ENCODE assay signal across 8 cellular contexts in genomic region chr17:8041249-8041928, GRCh38. TPM values are rescaled to one million over a fixed set of nuclear protein-coding genes. Genes with fewer than 3 reads are reported as not detected.
DNase-seq lines count a peak whose midpoint lies in the region; ATAC-seq and TF ChIP-seq lines count a peak whose summit lies in the region.

No MANE protein-coding gene starts in this region.

- peaks cover 18% of the 10 kb centered on the region for H3K27me3 Mint-ChIP-seq in activated CD8-positive, alpha-beta T cell treated with anti-CD3 and anti-CD28 coated beads for 36 hours
- peaks cover 4% of the 10 kb centered on the region for H3K27me3 Mint-ChIP-seq in neural crest cell (ENCODE audit: low read depth)

- DNase-seq in AG04449 (ENCODE audit: low read depth, low spot score) = no peak
- DNase-seq in NCI-H226 = peak; percentile 61
- peak; percentile 68 for DNase-seq in activated CD8-positive, alpha-beta T cell treated with anti-CD3 and anti-CD28 coated beads for 36 hours
- DNase-seq in fibroblast of the aortic adventitia (ENCODE audit: low read depth) = peak; percentile 90
- DNase-seq in neural crest cell (ENCODE audit: low read depth, low spot score) = peak; percentile 21

- H3K27ac Mint-ChIP-seq in activated CD8-positive, alpha-beta T cell treated with anti-CD3 and anti-CD28 coated beads for 36 hours = no peak overlapping the region
- no peak overlapping the region for H3K27ac Mint-ChIP-seq in neural crest cell (ENCODE audit: unreplicated experiment)

- intact Hi-C loops in activated CD8-positive, alpha-beta T cell treated with anti-CD3 and anti-CD28 coated beads for 36 hours (cut with micrococcal nuclease) = no loop called here

- H3K4me1 Mint-ChIP-seq in activated CD8-positive, alpha-beta T cell treated with anti-CD3 and anti-CD28 coated beads for 36 hours (ENCODE audit: low read depth) = peaks cover 4% of the 10 kb centered on the region
- no peaks in the 10 kb centered on the region for H3K4me1 Mint-ChIP-seq in neural crest cell

- H3K36me3 Mint-ChIP-seq in activated CD8-positive, alpha-beta T cell treated with anti-CD3 and anti-CD28 coated beads for 36 hours (ENCODE audit: low read depth) = no peaks in the 10 kb centered on the region
- no peaks in the 10 kb centered on the region for H3K36me3 Mint-ChIP-seq in neural crest cell (ENCODE audit: low read depth)

- no peak overlapping the region for H3K4me3 Mint-ChIP-seq in activated CD8-positive, alpha-beta T cell treated with anti-CD3 and anti-CD28 coated beads for 36 hours
- H3K4me3 Mint-ChIP-seq in neural crest cell = no peak overlapping the region

- peak; percentile 33 for TF ChIP-seq CTCF in AG04449 (IDR thresholded peaks at IDR 0.05; ENCODE audit: insufficient read depth, low read length, missing control alignments)
- TF ChIP-seq CTCF in GM12872 (IDR thresholded peaks at IDR 0.05; ENCODE audit: insufficient read depth, low read depth, low read length) = peak; percentile 72
- TF ChIP-seq CTCF in activated CD8-positive, alpha-beta T cell treated with anti-CD3 and anti-CD28 coated beads for 36 hours (IDR thresholded peaks at IDR 0.05) = peak; percentile 72
- TF ChIP-seq CTCF in fibroblast of the aortic adventitia (IDR thresholded peaks at IDR 0.05; ENCODE audit: insufficient read depth, low read length) = peak; percentile 64
- TF ChIP-seq CTCF in neural crest cell (conservative IDR thresholded peaks at IDR 0.05) = peak; percentile 74

- ATAC-seq in activated CD8-positive, alpha-beta T cell treated with anti-CD3 and anti-CD28 coated beads for 36 hours = peak; percentile 67
- ATAC-seq in HG03025 (IDR thresholded peaks at IDR 0.05; ENCODE audit: low FRiP score, unreplicated experiment) (no peak), HG03521 (IDR thresholded peaks at IDR 0.05; ENCODE audit: unreplicated experiment) (no peak)

- H3K9me3 Mint-ChIP-seq in activated CD8-positive, alpha-beta T cell treated with anti-CD3 and anti-CD28 coated beads for 36 hours = no peaks in the 10 kb centered on the region
- H3K9me3 Mint-ChIP-seq in neural crest cell = peaks cover 2% of the 10 kb centered on the region

- H3K4me3 ChIP-seq in AG04449 (ENCODE audit: low read depth, low read length) = no peak overlapping the region
- no peak overlapping the region for H3K4me3 ChIP-seq in fibroblast of the aortic adventitia (ENCODE audit: low read depth, low read length)

- CTCF ChIA-PET in AG04449 (lab: Yijun Ruan, JAX) = interaction anchor here (0.8 to 13.7 kb wide), 52 partner anchors 9 to 996 kb away, joined by 3 to 155 read pairs (median 5); partner anchors contain the start of genes ALOXE3, CNTROB, GUCY2D and RNF227
- CTCF ChIA-PET in activated CD8-positive, alpha-beta T cell treated with anti-CD3 and anti-CD28 coated beads for 36 hours (lab: Charles Lee) = interaction anchor here (0.6 to 4.4 kb wide), 49 partner anchors 10 to 353 kb away, joined by 3 to 65 read pairs (median 4); partner anchors contain the start of genes CHD3, GUCY2D, RNF227 and SLC25A35

- POLR2A ChIA-PET in AG04449 (lab: Yijun Ruan, JAX) = interaction anchor here (0.6 to 1.1 kb wide), 3 partner anchors 50 to 131 kb away, joined by 3 to 5 read pairs (median 3); partner anchors contain the start of gene RNF227
- POLR2A ChIA-PET in activated CD8-positive, alpha-beta T cell treated with anti-CD3 and anti-CD28 coated beads for 36 hours (lab: Charles Lee) = interaction anchor here (0.7 to 1.3 kb wide), 3 partner anchors 16 to 129 kb away, joined by 3 to 4 read pairs (median 3); no protein-coding TSS in a partner anchor

RNA-seq across cellular contexts. Expression of gene ALOX15B, which starts 2.5 kb away (rescaled TPM):
- total RNA-seq in activated CD8-positive, alpha-beta T cell treated with anti-CD3 and anti-CD28 coated beads for 36 hours = under 1 TPM in 1 of 2 experiments, not detected in 1; 0.16 TPM
- total RNA-seq in fibroblast of the aortic adventitia (ENCODE audit: low replicate concordance) (0.57 TPM in 1 of 2 replicates, not detected in the other), neural crest cell (not detected in 2 replicates)

RNA-seq across cellular contexts. Expression of gene GUCY2D, which starts 39.0 kb away (rescaled TPM):
- total RNA-seq in activated CD8-positive, alpha-beta T cell treated with anti-CD3 and anti-CD28 coated beads for 36 hours = not detected
- total RNA-seq in fibroblast of the aortic adventitia (ENCODE audit: low replicate concordance) = not detected in 2 replicates
- not detected in 2 replicates for total RNA-seq in neural crest cell

RNA-seq across cellular contexts. Expression of gene ALOX12B, which starts 46.1 kb away (rescaled TPM):
- total RNA-seq in activated CD8-positive, alpha-beta T cell treated with anti-CD3 and anti-CD28 coated beads for 36 hours = 1 to 10 TPM; 4.3 to 5.2 TPM
- total RNA-seq in fibroblast of the aortic adventitia (ENCODE audit: low replicate concordance) (not detected in 2 replicates), neural crest cell (not detected in 2 replicates)
